26 cellular contexts compared by ENCODE assay signal in the genomic region with DNA sequence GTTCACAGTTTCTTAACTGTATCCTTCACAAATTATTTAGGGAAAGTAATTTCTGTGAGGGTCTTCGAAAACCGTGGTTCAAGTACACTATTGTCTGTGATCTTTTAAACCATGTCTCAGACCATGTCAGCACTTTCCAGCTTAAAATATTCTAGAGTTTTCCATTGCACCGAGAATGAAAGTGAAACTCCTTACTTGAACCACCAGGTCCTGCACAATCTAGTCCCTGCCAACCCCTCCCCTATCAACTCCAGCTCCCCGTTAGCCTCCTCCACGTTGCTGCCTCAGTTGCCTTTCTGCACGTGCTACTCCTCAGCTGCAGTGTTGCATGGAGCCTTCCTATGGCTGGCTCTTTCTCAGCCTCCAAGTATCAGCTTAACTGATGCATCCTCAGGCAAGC. TPM values are rescaled to one million over a fixed set of nuclear protein-coding genes. Genes with fewer than 3 reads are reported as not detected.
A peak's percentile ranks its signal among the peaks of the same experiment; 100 is the strongest.
DNase-seq lines count a peak whose midpoint lies in the region; ATAC-seq and TF ChIP-seq lines count a peak whose summit lies in the region.
"Had no signal": no experiment of that assay in that cellular context is flagged by ENCODE, and none has a peak within 500 bp of the region (broad histone marks: within the 10 kb centered on the region; RNA-seq: fewer than 3 reads in every experiment).

No MANE protein-coding gene starts in this region.

- peak; percentile 80 for ATAC-seq in left lobe of liver
- no peak for ATAC-seq in stimulated activated effector memory CD8-positive, alpha-beta T cell treated with anti-CD3 and anti-CD28 coated beads, Interleukin-12 subunit alpha, Interleukin-12 subunit beta, amount 100 ng/mL, for 72 hours

- CTCF ChIA-PET in MCF 10A (lab: Yijun Ruan, JAX), result interaction anchor here (2.1 kb wide), 1 partner anchor 250 kb away, joined by 6 read pairs; no protein-coding TSS in a partner anchor

- DNase-seq in breast epithelium (ENCODE audit: low spot score in 2 of 2), result no peak
- no peak for DNase-seq in MCF 10A (ENCODE audit: unreplicated experiment)
- peak; percentile 28 for DNase-seq in OCI-M1 (lab: John Stamatoyannopoulos, UW)
- DNase-seq in left lobe of liver (ENCODE audit: low spot score), result no peak
- no peak for DNase-seq in stimulated activated effector memory CD8-positive, alpha-beta T cell treated with anti-CD3 and anti-CD28 coated beads, Interleukin-12 subunit alpha, Interleukin-12 subunit beta, amount 100 ng/mL, for 72 hours (ENCODE audit: low spot score in 2 of 2)
- DNase-seq in NCI-H2029 treated with DMSO at 0.1 percent for 48 hours (lab: John Stamatoyannopoulos, UW), result no peak
- no peak for DNase-seq in osteocyte (ENCODE audit: extremely low spot score, unreplicated experiment)
- no peak for DNase-seq in kidney tubule cell (ENCODE audit: low spot score)
- DNase-seq: activated CD4-positive, alpha-beta T cell treated with anti-CD3 and anti-CD28 coated beads for 48 hours; activated naive CD8-positive, alpha-beta T cell treated with anti-CD3 and anti-CD28 coated beads, Interleukin-2, amount 10 ng/mL, durations not matched to agents 7 days and 5 days; Caco-2; head of caudate nucleus; Kasumi-1; mammary epithelial cell; naive B cell; NCI-H1092 treated with DMSO at 0.1 percent for 48 hours; NCI-H2081 treated with DMSO at 0.1 percent for 48 hours; NCI-H526; ovary; sigmoid colon; stimulated activated CD4-positive, alpha-beta T cell treated with anti-CD3 and anti-CD28 coated beads, Interleukin-2, amount 100 ng/mL, for 24 hours; stimulated activated naive CD4-positive, alpha-beta T cell; T-helper 1 cell; transverse colon had no signal

- intact Hi-C loops in breast epithelium (cut with DNase I; ENCODE audit: low total_unique reads) (no loop called here), MCF 10A (cut with micrococcal nuclease) (no loop called here)

- H3K27ac ChIP-seq in breast epithelium, result no peak overlapping the region
- H3K27ac ChIP-seq: ovary, sigmoid colon, transverse colon had no signal

- BruUV-seq in MCF 10A (replicated peaks; lab: Mats Ljungman, UMichigan), result no TSS peak

- H3K4me3 ChIP-seq in breast epithelium, result peak overlapping the region in 2 of 3 donors; percentile 16 to 35
- H3K4me3 ChIP-seq: ovary, sigmoid colon, transverse colon had no signal

- H3K36me3 ChIP-seq in breast epithelium, result no peaks in the 10 kb centered on the region
- H3K36me3 ChIP-seq: ovary, sigmoid colon, transverse colon had no signal

- H3K4me1 ChIP-seq in breast epithelium, result no peaks in the 10 kb centered on the region
- H3K4me1 ChIP-seq: transverse colon had no signal

- no peaks in the 10 kb centered on the region for H3K9me3 ChIP-seq in breast epithelium
- H3K9me3 ChIP-seq: Caco-2, ovary, sigmoid colon, transverse colon had no signal

- no peaks in the 10 kb centered on the region for H3K27me3 ChIP-seq in breast epithelium
- H3K27me3 ChIP-seq: ovary, sigmoid colon, transverse colon had no signal

- H3K36me3 Mint-ChIP-seq in MCF 10A (ENCODE audit: insufficient read depth, unreplicated experiment) (no peaks in the 10 kb centered on the region), osteocyte (ENCODE audit: unreplicated experiment) (peaks cover 2% of the 10 kb centered on the region)
- H3K36me3 Mint-ChIP-seq in stimulated activated effector memory CD8-positive, alpha-beta T cell treated with anti-CD3 and anti-CD28 coated beads, Interleukin-12 subunit alpha, Interleukin-12 subunit beta, amount 100 ng/mL, for 72 hours, result no peaks in the 10 kb centered on the region
- H3K36me3 Mint-ChIP-seq: activated naive CD8-positive, alpha-beta T cell treated with anti-CD3 and anti-CD28 coated beads, Interleukin-2, amount 10 ng/mL, durations not matched to agents 7 days and 5 days; naive B cell had no signal

- H3K9me3 Mint-ChIP-seq in MCF 10A (ENCODE audit: unreplicated experiment), result no peaks in the 10 kb centered on the region
- H3K9me3 Mint-ChIP-seq in stimulated activated effector memory CD8-positive, alpha-beta T cell treated with anti-CD3 and anti-CD28 coated beads, Interleukin-12 subunit alpha, Interleukin-12 subunit beta, amount 100 ng/mL, for 72 hours, result no peaks in the 10 kb centered on the region
- H3K9me3 Mint-ChIP-seq in osteocyte (ENCODE audit: unreplicated experiment), result no peaks in the 10 kb centered on the region
- H3K9me3 Mint-ChIP-seq: activated naive CD8-positive, alpha-beta T cell treated with anti-CD3 and anti-CD28 coated beads, Interleukin-2, amount 10 ng/mL, durations not matched to agents 7 days and 5 days; activated T-helper 2 cell treated with anti-CD3 and anti-CD28 coated beads, Interferon-gamma antibody, Interleukin-2, Interleukin-4, amounts not matched to agents 10 μg/mL and 5 μg/mL and 100 μg/mL, durations not matched to agents 14 hours and 24 hours and 36 hours had no signal

- POLR2A ChIA-PET in MCF 10A (lab: Yijun Ruan, JAX), result interaction anchor here (1.1 kb wide), 1 partner anchor 98 kb away, joined by 3 read pairs; no protein-coding TSS in a partner anchor

- TF ChIP-seq CTCF in breast epithelium (IDR thresholded peaks at IDR 0.05), result no peak
- no peak for TF ChIP-seq CTCF in MCF 10A (IDR thresholded peaks at IDR 0.05; ENCODE audit: unreplicated experiment)
- TF ChIP-seq CTCF in osteocyte (IDR thresholded peaks at IDR 0.05), result no peak

- H3K27me3 Mint-ChIP-seq in MCF 10A (ENCODE audit: insufficient read depth, unreplicated experiment) (no peaks in the 10 kb centered on the region), osteocyte (ENCODE audit: unreplicated experiment) (no peaks in the 10 kb centered on the region)

- no peak overlapping the region for H3K27ac Mint-ChIP-seq in MCF 10A (ENCODE audit: low read depth, unreplicated experiment)
- peak overlapping the region; percentile 20 for H3K27ac Mint-ChIP-seq in stimulated activated effector memory CD8-positive, alpha-beta T cell treated with anti-CD3 and anti-CD28 coated beads, Interleukin-12 subunit alpha, Interleukin-12 subunit beta, amount 100 ng/mL, for 72 hours
- no peak overlapping the region for H3K27ac Mint-ChIP-seq in osteocyte (ENCODE audit: unreplicated experiment)
- H3K27ac Mint-ChIP-seq: activated naive CD8-positive, alpha-beta T cell treated with anti-CD3 and anti-CD28 coated beads, Interleukin-2, amount 10 ng/mL, durations not matched to agents 7 days and 5 days; activated T-helper 2 cell treated with anti-CD3 and anti-CD28 coated beads, Interferon-gamma antibody, Interleukin-2, Interleukin-4, amounts not matched to agents 10 μg/mL and 5 μg/mL and 100 μg/mL, durations not matched to agents 14 hours and 24 hours and 36 hours; B cell had no signal

- H3K4me3 Mint-ChIP-seq in MCF 10A (ENCODE audit: unreplicated experiment) (no peak overlapping the region), osteocyte (ENCODE audit: unreplicated experiment) (no peak overlapping the region)
- no peak overlapping the region for H3K4me3 Mint-ChIP-seq in stimulated activated effector memory CD8-positive, alpha-beta T cell treated with anti-CD3 and anti-CD28 coated beads, Interleukin-12 subunit alpha, Interleukin-12 subunit beta, amount 100 ng/mL, for 72 hours
- H3K4me3 Mint-ChIP-seq: activated naive CD8-positive, alpha-beta T cell treated with anti-CD3 and anti-CD28 coated beads, Interleukin-2, amount 10 ng/mL, durations not matched to agents 7 days and 5 days; B cell; naive B cell had no signal

- no peak for TF ChIP-seq POLR2A in breast epithelium (IDR thresholded peaks at IDR 0.05)

- no peaks in the 10 kb centered on the region for H3K4me1 Mint-ChIP-seq in MCF 10A (ENCODE audit: insufficient read depth, unreplicated experiment)
- H3K4me1 Mint-ChIP-seq in stimulated activated effector memory CD8-positive, alpha-beta T cell treated with anti-CD3 and anti-CD28 coated beads, Interleukin-12 subunit alpha, Interleukin-12 subunit beta, amount 100 ng/mL, for 72 hours, result no peaks in the 10 kb centered on the region
- peaks cover 14% of the 10 kb centered on the region for H3K4me1 Mint-ChIP-seq in osteocyte (ENCODE audit: unreplicated experiment)
- H3K4me1 Mint-ChIP-seq: B cell had no signal

RNA-seq across cellular contexts. Expression of a gene that starts 7.2 kb away (rescaled TPM):
- 10 to 100 TPM; 42.4 to 62.3 (median 58.7) TPM for total RNA-seq in breast epithelium
- total RNA-seq in MCF 10A (2022), result 26.3 and 31.9 TPM in 2 replicates
- 14.1 TPM for total RNA-seq in left lobe of liver
- total RNA-seq in osteocyte, result 64.8 and 72.0 TPM in 2 replicates
